Comparison of ENCODE assay signal across 8 cellular contexts in genomic region chr20:51220293-51220706, GRCh38.
A peak's percentile ranks its signal among the peaks of the same experiment; 100 is the strongest.
DNase-seq lines count a peak whose midpoint lies in the region; ATAC-seq and TF ChIP-seq lines count a peak whose summit lies in the region.

No MANE protein-coding gene starts in this region.

- no peak for ATAC-seq in HG03159 (IDR thresholded peaks at IDR 0.05; ENCODE audit: unreplicated experiment)

- TF ChIP-seq CTCF in GM12875 (IDR thresholded peaks at IDR 0.05; ENCODE audit: borderline replicate concordance, insufficient read depth, low read depth, low read length): peak; percentile 95

- peaks cover 7% of the 10 kb centered on the region for H3K9me3 Mint-ChIP-seq in activated naive CD4-positive, alpha-beta T cell treated with anti-CD3 and anti-CD28 coated beads for 36 hours

- intact Hi-C loops in activated naive CD4-positive, alpha-beta T cell treated with anti-CD3 and anti-CD28 coated beads for 36 hours (cut with micrococcal nuclease): loop anchor here (2.0 to 10.0 kb wide), 4 partner anchors 233 to 428 kb away; no protein-coding TSS in a partner anchor

- H3K36me3 Mint-ChIP-seq in activated naive CD4-positive, alpha-beta T cell treated with anti-CD3 and anti-CD28 coated beads for 36 hours (ENCODE audit: low read depth): no peaks in the 10 kb centered on the region

- peaks cover 56% of the 10 kb centered on the region for H3K27me3 Mint-ChIP-seq in activated naive CD4-positive, alpha-beta T cell treated with anti-CD3 and anti-CD28 coated beads for 36 hours (ENCODE audit: low read depth)

- no peak overlapping the region for H3K4me3 Mint-ChIP-seq in activated naive CD4-positive, alpha-beta T cell treated with anti-CD3 and anti-CD28 coated beads for 36 hours

- CTCF ChIA-PET in activated naive CD4-positive, alpha-beta T cell treated with anti-CD3 and anti-CD28 coated beads for 36 hours (lab: Charles Lee): interaction anchor here (0.7 to 2.5 kb wide), 4 partner anchors 10 to 232 kb away, joined by 3 to 15 read pairs (median 6); no protein-coding TSS in a partner anchor

- peaks cover 15% of the 10 kb centered on the region for H3K4me1 Mint-ChIP-seq in activated naive CD4-positive, alpha-beta T cell treated with anti-CD3 and anti-CD28 coated beads for 36 hours (ENCODE audit: low read depth)

- no peak overlapping the region for H3K4me3 ChIP-seq in GM12875 (ENCODE audit: low read depth, low read length)

- DNase-seq in RPMI8226: peak; percentile 42
- peak; percentile 76 for DNase-seq in activated naive CD4-positive, alpha-beta T cell treated with anti-CD3 and anti-CD28 coated beads for 36 hours
- DNase-seq in hepatic stellate cell (ENCODE audit: low spot score): peak; percentile 38
- peak; percentile 17 for DNase-seq in stimulated activated CD4-positive, alpha-beta T cell treated with anti-CD3 and anti-CD28 coated beads, Interleukin-2, amount 100 ng/mL, for 4 hours (ENCODE audit: low read depth)
- DNase-seq in cerebellar cortex (ENCODE audit: low spot score): no peak
- no peak for DNase-seq in middle frontal gyrus (ENCODE audit: extremely low spot score, low spot score)

- H3K27ac Mint-ChIP-seq in activated naive CD4-positive, alpha-beta T cell treated with anti-CD3 and anti-CD28 coated beads for 36 hours: no peak overlapping the region

Comparison
In these comparisons a context has a peak if more than half of its experiments do, and no peak if none do; other contexts are left out.
1. DNase-seq: peak in RPMI8226 (single experiment), activated naive CD4-positive, alpha-beta T cell treated with anti-CD3 and anti-CD28 coated beads for 36 hours (single experiment), hepatic stellate cell (single experiment) and stimulated activated CD4-positive, alpha-beta T cell treated with anti-CD3 and anti-CD28 coated beads, Interleukin-2, amount 100 ng/mL, for 4 hours (single experiment); none in cerebellar cortex (single experiment) and middle frontal gyrus (single experiment).